8 cellular contexts compared by ENCODE assay signal in the genomic region with DNA sequence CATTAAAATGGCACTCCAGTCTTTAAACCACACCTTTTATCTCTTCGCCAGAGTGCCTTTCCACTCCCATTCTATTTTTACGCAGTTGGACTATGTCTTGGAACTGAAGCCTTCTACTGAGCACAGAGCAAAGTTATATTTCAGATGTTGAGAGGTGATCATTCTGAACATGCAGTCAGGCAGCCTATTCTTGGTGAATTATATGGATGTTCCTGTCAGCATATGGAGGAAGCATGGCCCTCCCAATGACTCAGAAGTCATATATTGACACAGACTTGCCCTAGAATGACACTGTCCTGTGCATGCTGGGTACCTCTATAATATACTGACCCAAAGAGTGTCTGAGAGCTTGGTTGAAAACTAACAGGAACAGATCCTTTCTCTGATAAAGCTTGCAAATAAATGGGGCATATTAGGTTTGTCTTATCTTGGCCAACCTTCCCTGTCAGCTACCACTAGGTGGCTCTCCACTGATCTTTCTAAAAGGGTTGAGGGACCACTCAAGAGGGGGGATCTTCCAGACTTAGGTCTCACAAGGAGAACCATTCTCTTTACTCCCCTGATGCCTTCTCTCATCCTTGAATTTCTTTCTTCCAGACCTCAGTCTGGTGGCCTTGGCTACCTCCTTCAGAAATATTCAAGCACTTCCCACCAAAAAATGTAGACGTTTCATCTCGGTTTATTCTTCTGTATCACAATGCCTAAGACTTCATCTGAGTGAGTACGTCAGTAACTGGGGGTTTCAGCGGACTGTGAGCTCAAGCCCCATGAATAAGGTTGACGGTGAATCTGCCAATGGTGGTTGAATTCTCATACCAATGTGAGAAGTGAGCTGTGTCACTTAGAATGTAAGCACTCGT. TPM values are rescaled to one million over a fixed set of nuclear protein-coding genes. Genes with fewer than 3 reads are reported as not detected.
A peak's percentile ranks its signal among the peaks of the same experiment; 100 is the strongest.
DNase-seq lines count a peak whose midpoint lies in the region; ATAC-seq, FAIRE-seq and TF ChIP-seq lines count a peak whose summit lies in the region.

No MANE protein-coding gene starts in this region.

- no peak overlapping the region for H3K4me3 ChIP-seq in CD4-positive, CD25-positive, alpha-beta regulatory T cell (ENCODE audit: low read depth, low read length)
- H3K4me3 ChIP-seq in breast epithelium: no peak overlapping the region
- H3K4me3 ChIP-seq in right lobe of liver: no peak overlapping the region
- H3K4me3 ChIP-seq in vagina: no peak overlapping the region

- no peak overlapping the region for H3K4me3 Mint-ChIP-seq in CD4-positive, CD25-positive, alpha-beta regulatory T cell

- WGBS in right lobe of liver (ENCODE audit: insufficient coverage, low coverage, low lambda C conversion rate, missing lambda C conversion rate): 79% methylated on average over 8 of the region's 8 CpGs

- no peak overlapping the region for H3K27ac ChIP-seq in CD4-positive, CD25-positive, alpha-beta regulatory T cell (ENCODE audit: insufficient read depth, low read length, poor library complexity, severe bottlenecking)
- H3K27ac ChIP-seq in breast epithelium (no peak overlapping the region), right lobe of liver (no peak overlapping the region), vagina (no peak overlapping the region)

- no peaks in the 10 kb centered on the region for H3K9me3 ChIP-seq in CD4-positive, CD25-positive, alpha-beta regulatory T cell (ENCODE audit: control insufficient read depth in 2 of 2, low read length in 2 of 2)
- no peaks in the 10 kb centered on the region for H3K9me3 ChIP-seq in breast epithelium
- no peaks in the 10 kb centered on the region for H3K9me3 ChIP-seq in right lobe of liver
- H3K9me3 ChIP-seq in vagina: no peaks in the 10 kb centered on the region

- peak in 2 of 3 donors; percentile 39 to 55 for DNase-seq in CD4-positive, CD25-positive, alpha-beta regulatory T cell
- peak; percentile 37 for DNase-seq in GM12891 (ENCODE audit: insufficient read length, low spot score)
- peak; percentile 3 for DNase-seq in NCI-H510A (lab: John Stamatoyannopoulos, UW)
- no peak for DNase-seq in breast epithelium (ENCODE audit: low spot score in 2 of 2)
- no peak for DNase-seq in right lobe of liver
- DNase-seq in posterior vena cava (ENCODE audit: low spot score): no peak
- no peak for DNase-seq in vagina (ENCODE audit: extremely low spot score in 2 of 2)

- no peak for TF ChIP-seq POLR2A in GM12891 (IDR thresholded peaks at IDR 0.05; ENCODE audit: low read depth, low read length)
- TF ChIP-seq POLR2A in breast epithelium (IDR thresholded peaks at IDR 0.05): no peak
- no peak for TF ChIP-seq POLR2A in right lobe of liver (IDR thresholded peaks at IDR 0.05)
- TF ChIP-seq POLR2A in vagina (IDR thresholded peaks at IDR 0.05): no peak

- intact Hi-C loops in breast epithelium (cut with DNase I; ENCODE audit: low total_unique reads): no loop called here
- intact Hi-C loops in right lobe of liver (cut with DNase I): no loop called here
- intact Hi-C loops in posterior vena cava (cut with DNase I): loop anchor here in 1 of 2 donors (10.0 kb wide), 1 partner anchor 150 kb away; the partner anchor contains the start of gene RWDD3
- intact Hi-C loops in vagina (cut with DNase I): no loop called here

- ATAC-seq in CD4-positive, CD25-positive, alpha-beta regulatory T cell (ENCODE audit: low read depth in 2 of 2): peak in 1 of 2 donors; percentile 63
- ATAC-seq in HG02884 (IDR thresholded peaks at IDR 0.05; ENCODE audit: unreplicated experiment) (peak; percentile 74), right lobe of liver (peak; percentile 43 to 70 (median 51))

- peaks cover 0 to 5% (median 0%) of the 10 kb centered on the region in 4 donors for H3K4me1 Mint-ChIP-seq in CD4-positive, CD25-positive, alpha-beta regulatory T cell

- peaks cover 10% of the 10 kb centered on the region for H3K27me3 Mint-ChIP-seq in CD4-positive, CD25-positive, alpha-beta regulatory T cell

- TF ChIP-seq CTCF in breast epithelium (IDR thresholded peaks at IDR 0.05) (peak in 2 of 3 donors; percentile 27 to 29), right lobe of liver (IDR thresholded peaks at IDR 0.05) (peak; percentile 43 to 65 (median 62)), vagina (IDR thresholded peaks at IDR 0.05) (peak in 1 of 3 experiments; percentile 42)

- H3K27me3 ChIP-seq in CD4-positive, CD25-positive, alpha-beta regulatory T cell (ENCODE audit: control insufficient read depth, insufficient read depth, low read length): peaks cover 16% of the 10 kb centered on the region
- no peaks in the 10 kb centered on the region for H3K27me3 ChIP-seq in breast epithelium
- H3K27me3 ChIP-seq in right lobe of liver: no peaks in the 10 kb centered on the region
- H3K27me3 ChIP-seq in vagina: no peaks in the 10 kb centered on the region

- H3K4me1 ChIP-seq in CD4-positive, CD25-positive, alpha-beta regulatory T cell (ENCODE audit: control insufficient read depth, insufficient read depth, low read length, poor library complexity, severe bottlenecking): no peaks in the 10 kb centered on the region
- H3K4me1 ChIP-seq in breast epithelium (no peaks in the 10 kb centered on the region), right lobe of liver (peaks cover 0 to 28% (median 7%) of the 10 kb centered on the region in 4 donors), vagina (no peaks in the 10 kb centered on the region)

- FAIRE-seq in GM12891 (lab: Jason Lieb, UNC): peak; percentile 66

- no peaks in the 10 kb centered on the region for H3K36me3 Mint-ChIP-seq in CD4-positive, CD25-positive, alpha-beta regulatory T cell

- no peaks in the 10 kb centered on the region for H3K36me3 ChIP-seq in CD4-positive, CD25-positive, alpha-beta regulatory T cell (ENCODE audit: control insufficient read depth, insufficient read depth, low read length)
- H3K36me3 ChIP-seq in breast epithelium: no peaks in the 10 kb centered on the region
- no peaks in the 10 kb centered on the region for H3K36me3 ChIP-seq in right lobe of liver
- no peaks in the 10 kb centered on the region for H3K36me3 ChIP-seq in vagina

- peaks cover 0 to 2% (median 0%) of the 10 kb centered on the region in 7 donors for H3K9me3 Mint-ChIP-seq in CD4-positive, CD25-positive, alpha-beta regulatory T cell

- no peak overlapping the region for H3K27ac Mint-ChIP-seq in CD4-positive, CD25-positive, alpha-beta regulatory T cell

TF ChIP-seq in GM12891, 5 proteins besides CTCF, POLR2A, EP300 and RAD21:
- no peak for TF ChIP-seq POU2F2 (IDR thresholded peaks at IDR 0.05; ENCODE audit: low read depth, low read length)
- no peak for TF ChIP-seq SPI1 (IDR thresholded peaks at IDR 0.05; ENCODE audit: low read depth, low read length)
- TF ChIP-seq PAX5 (IDR thresholded peaks at IDR 0.05; ENCODE audit: insufficient read depth, low read length, severe bottlenecking): no peak
- no peak for TF ChIP-seq TAF1 (IDR thresholded peaks at IDR 0.05; ENCODE audit: low read depth, low read length)
- no peak for TF ChIP-seq POLR2AphosphoS5 (IDR thresholded peaks at IDR 0.05; ENCODE audit: low read depth, low read length)
TF ChIP-seq in GM12891: peak in this region for 0.

RNA-seq across cellular contexts. Expression of gene ALG14, which starts 11.8 kb away (rescaled TPM):
- total RNA-seq in CD4-positive, CD25-positive, alpha-beta regulatory T cell: 1.2 TPM
- 10 to 100 TPM in 1 of 4 donors, 1 to 10 TPM in 3; 5.2 to 11.0 (median 6.3) TPM for polyA plus RNA-seq in CD4-positive, CD25-positive, alpha-beta regulatory T cell
- polyA plus RNA-seq in GM12891 (2012; ENCODE audit: low read depth, missing spikeins): 3.8 TPM
- total RNA-seq in breast epithelium: 1 to 10 TPM; 1.2 to 1.6 (median 1.4) TPM
- 1 to 10 TPM; 1.5 to 8.3 (median 5.0) TPM for total RNA-seq in right lobe of liver
- 1 to 10 TPM; 4.2 to 6.1 TPM for total RNA-seq in posterior vena cava
- total RNA-seq in vagina: 0.74 TPM

RNA-seq across cellular contexts. Expression of gene TLCD4, which starts 32.6 kb away (rescaled TPM):
- not detected for total RNA-seq in CD4-positive, CD25-positive, alpha-beta regulatory T cell
- under 1 TPM in 3 of 4 donors, not detected in 1; 0.03 to 0.80 (median 0.76) TPM for polyA plus RNA-seq in CD4-positive, CD25-positive, alpha-beta regulatory T cell
- 0.01 TPM for polyA plus RNA-seq in GM12891 (2012; ENCODE audit: low read depth, missing spikeins)
- total RNA-seq in breast epithelium (10 to 100 TPM in 1 of 3 donors, 1 to 10 TPM in 2; 5.9 to 22.4 (median 6.9) TPM), right lobe of liver (100 to 1,000 TPM in 3 of 6 experiments, 10 to 100 TPM in 3; 45.6 to 181 (median 106) TPM), posterior vena cava (10 to 100 TPM; 11.6 to 17.4 TPM), vagina (4.4 TPM)

Comparison
In these comparisons a context has a peak if more than half of its experiments do, and no peak if none do; other contexts are left out.
1. DNase-seq: peak in CD4-positive, CD25-positive, alpha-beta regulatory T cell (2 of 3), GM12891 (single experiment) and NCI-H510A (single experiment); none in breast epithelium (0 of 2), right lobe of liver (0 of 3), posterior vena cava (single experiment) and vagina (0 of 2).